Comparison of ENCODE assay signal across 11 cellular contexts in genomic region chr11:11979487-11980117, GRCh38. TPM values are rescaled to one million over a fixed set of nuclear protein-coding genes. Genes with fewer than 3 reads are reported as not detected.
A peak's percentile ranks its signal among the peaks of the same experiment; 100 is the strongest.
DNase-seq lines count a peak whose midpoint lies in the region; ATAC-seq, FAIRE-seq and TF ChIP-seq lines count a peak whose summit lies in the region.
"Had no signal": no experiment of that assay in that cellular context is flagged by ENCODE, and none has a peak within 500 bp of the region (broad histone marks: within the 10 kb centered on the region; RNA-seq: fewer than 3 reads in every experiment).

No MANE protein-coding gene starts in this region.

- H4K91ac ChIP-seq in H9 (ENCODE audit: insufficient read length, low read depth, low read length): no peak overlapping the region

- H3T11ph ChIP-seq in H9 (ENCODE audit: low read length): no peak overlapping the region

- H4K5ac ChIP-seq in H9 (ENCODE audit: insufficient read length, low read depth, low read length): no peak overlapping the region

- H2AFZ ChIP-seq in H9 (ENCODE audit: low read length): no peak overlapping the region

- H3K27ac ChIP-seq in spleen (peak overlapping the region in 6 of 8 donors; percentile 35 to 70 (median 42)), H9 (ENCODE audit: insufficient read length, low read depth, low read length) (no peak overlapping the region)

- H2BK5ac ChIP-seq in H9 (ENCODE audit: insufficient read length, low read length): no peak overlapping the region

- no peaks in the 10 kb centered on the region for H3K27me3 ChIP-seq in bronchial epithelial cell (ENCODE audit: control insufficient read depth, insufficient read depth, low read length)
- no peaks in the 10 kb centered on the region for H3K27me3 ChIP-seq in spleen (replicated peaks in 1 of 7)
- no peaks in the 10 kb centered on the region for H3K27me3 ChIP-seq in H9 (ENCODE audit: insufficient read depth, low read length)

- H3K4me2 ChIP-seq in H9 (ENCODE audit: insufficient read depth, insufficient read length, low read length): no peak overlapping the region

- H2BK120ac ChIP-seq in H9 (ENCODE audit: low read depth, low read length, poor library complexity, severe bottlenecking): no peak overlapping the region

- H3K4me3 ChIP-seq in bronchial epithelial cell (ENCODE audit: low read depth, low read length): no peak overlapping the region
- H3K4me3 ChIP-seq in spleen: no peak overlapping the region

- TF ChIP-seq POLR2A in spleen (IDR thresholded peaks at IDR 0.05): no peak

- H3K36me3 ChIP-seq in bronchial epithelial cell (ENCODE audit: control insufficient read depth, insufficient read depth, low read length): no peaks in the 10 kb centered on the region
- no peaks in the 10 kb centered on the region for H3K36me3 ChIP-seq in spleen

- no peak overlapping the region for H2BK15ac ChIP-seq in H9 (ENCODE audit: low read depth, low read length)

- no peak overlapping the region for H3K23ac ChIP-seq in H9 (ENCODE audit: insufficient read length, low read depth, low read length)

- H3K36me3 Mint-ChIP-seq in HFFc6 (ENCODE audit: low read depth) (peaks cover 47% of the 10 kb centered on the region), H9 (ENCODE audit: insufficient read depth in 1 of 3, low read depth in 3 of 3) (peaks cover 0 to 2% (median 0%) of the 10 kb centered on the region in 3 experiments; a peak in 3 of 7 replicates)

- H3K27me3 Mint-ChIP-seq in HFFc6 (ENCODE audit: insufficient read depth) (peaks cover 16% of the 10 kb centered on the region), H9 (ENCODE audit: low read depth) (no peaks in the 10 kb centered on the region; the same call in 1 of the 2 replicates)

- DNase-seq in HFFc6: peak; percentile 86
- DNase-seq in bronchial epithelial cell (ENCODE audit: low read depth): peak; percentile 13
- DNase-seq in kidney tubule cell (ENCODE audit: low spot score): peak; percentile 78
- no peak for DNase-seq in spleen
- DNase-seq in NCI-H226: no peak
- no peak for DNase-seq in activated effector memory CD4-positive, alpha-beta T cell treated with anti-CD3 and anti-CD28 coated beads, Interleukin-2, amount 50 U/mL, for 16 hours
- no peak for DNase-seq in H9
- DNase-seq: cerebellar nuclear complex, NCI-H1048 had no signal

- intact Hi-C loops in spleen (cut with DNase I; ENCODE audit: low total_unique reads): no loop called here

- H4K8ac ChIP-seq in H9 (replicated peaks; ENCODE audit: insufficient read length, low read depth, low read length): no peak overlapping the region

- no peaks in the 10 kb centered on the region for H3K9me3 ChIP-seq in spleen
- H3K9me3 ChIP-seq in H9 (ENCODE audit: control insufficient read depth, low read depth, low read length): no peaks in the 10 kb centered on the region

- no peak overlapping the region for H2BK20ac ChIP-seq in H9 (ENCODE audit: low read depth, low read length, poor library complexity, severe bottlenecking)

- 62 to 87% (median 76%) methylated on average over 8 of the region's 8 CpGs for WGBS in spleen, 5 donors
- WGBS in H9 (ENCODE audit: extremely low coverage, insufficient read length, low lambda C conversion rate): no CpG with 5 or more reads among the region's 8 CpGs

- H3K4ac ChIP-seq in H9 (ENCODE audit: low read depth, low read length): no peak overlapping the region

- TF ChIP-seq CTCF in HFFc6 (IDR thresholded peaks at IDR 0.05) (no peak), bronchial epithelial cell (IDR thresholded peaks at IDR 0.05; ENCODE audit: insufficient read depth, low read length, severe bottlenecking) (no peak), spleen (IDR thresholded peaks at IDR 0.05 in 8 of 11, conservative IDR thresholded peaks at IDR 0.05 in 3 of 11) (no peak), H9 (conservative IDR thresholded peaks at IDR 0.05) (no peak)

- no peak overlapping the region for H3K56ac ChIP-seq in H9 (ENCODE audit: insufficient read length, low read depth, low read length)

- no peak for FAIRE-seq in bronchial epithelial cell (lab: Jason Lieb, UNC)

- H3K4me3 Mint-ChIP-seq in HFFc6: peak overlapping the region; percentile 58
- no peak overlapping the region for H3K4me3 Mint-ChIP-seq in H9

- H3K14ac ChIP-seq in H9 (ENCODE audit: insufficient read depth, low read length): no peak overlapping the region

- no peak overlapping the region for H2AK5ac ChIP-seq in H9 (ENCODE audit: insufficient read length, low read length)

- H2BK12ac ChIP-seq in H9 (ENCODE audit: insufficient read length, low read depth, low read length): no peak overlapping the region

- H3K4me1 Mint-ChIP-seq in HFFc6 (ENCODE audit: low read depth) (peaks cover 100% of the 10 kb centered on the region), H9 (peaks cover 20 to 23% of the 10 kb centered on the region in 2 experiments)

- H3K9me3 Mint-ChIP-seq in HFFc6: no peaks in the 10 kb centered on the region
- peaks cover 0 to 2% of the 10 kb centered on the region in 2 experiments; a peak in 1 of 5 replicates for H3K9me3 Mint-ChIP-seq in H9

- H4K20me1 ChIP-seq in H9 (ENCODE audit: control insufficient read depth, insufficient read depth, insufficient read length): no peaks in the 10 kb centered on the region

- H3K9ac ChIP-seq in H9 (ENCODE audit: extremely low read depth, insufficient read length, low read length): no peak overlapping the region

- no peaks in the 10 kb centered on the region for H3K23me2 ChIP-seq in H9 (ENCODE audit: insufficient read length, low read depth, low read length, poor library complexity, severe bottlenecking)

- H3K4me1 ChIP-seq in spleen (peaks cover 9 to 54% (median 25%) of the 10 kb centered on the region in 6 donors), H9 (ENCODE audit: insufficient read depth, low read length) (no peaks in the 10 kb centered on the region)

- H3K27ac Mint-ChIP-seq in HFFc6: peak overlapping the region; percentile 98
- H3K27ac Mint-ChIP-seq in H9: peak overlapping the region in 1 of 3 experiments; percentile 81; a peak in 1 of 7 replicates

- H3K79me1 ChIP-seq in H9 (ENCODE audit: insufficient read depth, low read depth, low read length, poor library complexity, severe bottlenecking): no peaks in the 10 kb centered on the region

- no peaks in the 10 kb centered on the region for H3K79me2 ChIP-seq in H9 (ENCODE audit: insufficient read depth, low read length)

- ATAC-seq in HG03520 (IDR thresholded peaks at IDR 0.05; ENCODE audit: unreplicated experiment): no peak
- ATAC-seq: HCT116 had no signal

- no peak overlapping the region for H3K18ac ChIP-seq in H9 (ENCODE audit: insufficient read length, low read depth, low read length)

RNA-seq across cellular contexts. Expression of gene DKK3, which starts 28.8 kb away (rescaled TPM):
- 100 to 1,000 TPM; 518 to 872 (median 646) TPM for total RNA-seq in HFFc6 (2021; fragmentation: NEBNext Ultra II Directional; extraction: Animal tissue kit (Norgen Biotek cat#: 25700))
- 72.4 and 134 TPM in 2 replicates for total RNA-seq in bronchial epithelial cell
- total RNA-seq in spleen: 100 to 1,000 TPM in 1 of 7 donors, 10 to 100 TPM in 6; 26.9 to 111 (median 53.2) TPM
- 10 to 100 TPM in 2 of 3 donors, 1 to 10 TPM in 1; 8.6 to 14.2 (median 12.3) TPM for polyA plus RNA-seq in spleen
- total RNA-seq in H9 (2021): 16.2 and 17.1 TPM in 2 replicates

Comparison
In these comparisons a context has a peak if more than half of its experiments do, and no peak if none do; other contexts are left out.
1. DNase-seq: peak in HFFc6 (single experiment), bronchial epithelial cell (single experiment) and kidney tubule cell (single experiment); none in spleen (single experiment), NCI-H226 (single experiment), activated effector memory CD4-positive, alpha-beta T cell treated with anti-CD3 and anti-CD28 coated beads, Interleukin-2, amount 50 U/mL, for 16 hours (single experiment) and H9 (single experiment).